1 cellular context compared by ENCODE assay signal in the genomic region with DNA sequence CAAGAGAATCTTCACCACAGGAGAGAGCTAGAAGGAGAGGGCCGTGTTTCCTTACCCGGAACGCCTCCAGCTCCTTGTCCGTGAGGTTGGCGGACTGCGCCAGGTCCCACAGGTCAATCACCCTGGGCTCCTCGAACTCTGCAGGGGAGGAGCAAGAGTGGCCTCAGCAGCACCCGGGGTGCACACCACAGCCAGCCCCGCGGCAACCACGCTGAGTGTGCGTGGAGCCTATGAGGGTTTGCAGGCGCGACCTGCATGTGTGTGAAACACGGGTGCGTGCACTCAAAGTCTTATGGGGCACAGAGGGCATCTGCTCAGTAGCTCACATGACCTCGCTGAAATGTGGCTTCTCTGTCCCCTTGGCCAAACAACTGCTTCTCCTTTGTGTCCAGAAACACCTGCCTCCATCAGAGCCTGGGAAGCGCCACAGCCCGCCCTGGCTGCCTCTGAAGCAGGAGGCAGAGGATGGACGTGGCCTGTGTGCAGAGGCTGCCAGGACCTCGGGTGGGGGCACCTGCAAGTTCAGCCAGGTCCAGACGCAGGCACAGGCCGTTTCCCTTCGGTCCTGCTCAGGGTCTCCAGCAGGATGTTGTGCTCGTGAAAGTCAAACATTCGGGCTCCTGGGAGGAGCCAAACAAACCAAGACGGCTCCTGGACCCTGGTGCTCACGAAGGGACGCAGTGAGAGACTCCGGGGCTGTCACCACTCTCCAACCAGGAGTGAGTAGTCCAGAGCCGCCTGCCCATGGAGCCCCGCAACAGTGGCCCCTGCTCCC.
TF ChIP-seq lines count a peak whose summit lies in the region.

No MANE protein-coding gene starts in this region.

TF ChIP-seq in GM12878, 131 proteins besides CTCF, POLR2A, EP300 and RAD21:
- no peak for TF ChIP-seq BACH1 (IDR thresholded peaks at IDR 0.05; ENCODE audit: borderline replicate concordance)
- no peak for TF ChIP-seq BRCA1 (IDR thresholded peaks at IDR 0.05; ENCODE audit: low read depth, low read length)
- TF ChIP-seq GATAD2B (conservative IDR thresholded peaks at IDR 0.05; ENCODE audit: low read depth), result no peak
- TF ChIP-seq KDM1A (IDR thresholded peaks at IDR 0.05; ENCODE audit: borderline replicate concordance), result no peak
- TF ChIP-seq IRF4 (IDR thresholded peaks at IDR 0.05; ENCODE audit: low read depth, low read length), result no peak
- TF ChIP-seq TARDBP (IDR thresholded peaks at IDR 0.05; ENCODE audit: borderline replicate concordance), result no peak
- no peak for TF ChIP-seq YY1 (IDR thresholded peaks at IDR 0.05; ENCODE audit: low read depth, low read length)
- no peak for TF ChIP-seq E2F8 (IDR thresholded peaks at IDR 0.05; ENCODE audit: low read depth, partially characterized antibody)
- no peak for TF ChIP-seq CHD2 (IDR thresholded peaks at IDR 0.05; ENCODE audit: borderline replicate concordance, low read depth, low read length)
- TF ChIP-seq PBX3 (IDR thresholded peaks at IDR 0.05; ENCODE audit: insufficient replicate concordance, low read depth, low read length), result no peak
- TF ChIP-seq BCLAF1 (IDR thresholded peaks at IDR 0.05), result no peak
